8 cellular contexts compared by ENCODE assay signal in genomic region chr19:10653732-10654609, GRCh38. TPM values are rescaled to one million over a fixed set of nuclear protein-coding genes. Genes with fewer than 3 reads are reported as not detected.
DNase-seq lines count a peak whose midpoint lies in the region; ATAC-seq and TF ChIP-seq lines count a peak whose summit lies in the region.

Gene ILF3 (plus strand): TSS chr19:10654346. CDS start chr19:10670606, 16,260 bp downstream.

- in situ Hi-C loops in KBM-7 (cut with MboI; ENCODE audit: low pct_unique_long_range_greater_than_20kb, low sequenced_read_pairs), result no loop called here

- peak within 1 kb of the TSS; percentile 90 for H3K4me3 Mint-ChIP-seq in activated T-cell treated with anti-CD3 and anti-CD28 coated beads, Interleukin-2, amount 50 U/mL, for 24 hours

- H3K4me1 Mint-ChIP-seq in activated T-cell treated with anti-CD3 and anti-CD28 coated beads, Interleukin-2, amount 50 U/mL, for 24 hours (ENCODE audit: low read depth), result peaks cover 36% of the 10 kb centered on the region

- peak; percentile 59 for ATAC-seq in GM21717 (IDR thresholded peaks at IDR 0.05; ENCODE audit: unreplicated experiment)

- H3K36me3 Mint-ChIP-seq in activated T-cell treated with anti-CD3 and anti-CD28 coated beads, Interleukin-2, amount 50 U/mL, for 24 hours (ENCODE audit: low read depth), result peaks cover 64% of the 10 kb centered on the region

- peak within 1 kb of the TSS; percentile 83 for H3K4me3 ChIP-seq in epithelial cell of proximal tubule (ENCODE audit: low read depth, low read length)

- peak; percentile 96 for DNase-seq in DMS153 treated with DMSO at 0.1 percent for 48 hours (lab: John Stamatoyannopoulos, UW; ENCODE audit: unreplicated experiment)
- peak; percentile 100 for DNase-seq in KBM-7
- DNase-seq in activated T-cell treated with anti-CD3 and anti-CD28 coated beads, Interleukin-2, amount 50 U/mL, for 24 hours, result peak; percentile 99
- peak; percentile 99 for DNase-seq in epithelial cell of proximal tubule (ENCODE audit: low read depth)
- peak; percentile 100 for DNase-seq in mucosa of gallbladder (ENCODE audit: low spot score)
- DNase-seq in stimulated activated CD8-positive, alpha-beta memory T cell treated with anti-CD3 and anti-CD28 coated beads, Interleukin-4, amount 100 ng/mL, for 4 hours (ENCODE audit: low read depth in 2 of 2, low spot score in 1 of 2), result peak; percentile 99 to 100

- H3K9me3 Mint-ChIP-seq in activated T-cell treated with anti-CD3 and anti-CD28 coated beads, Interleukin-2, amount 50 U/mL, for 24 hours, result no peaks in the 10 kb centered on the region

- H3K27ac Mint-ChIP-seq in activated T-cell treated with anti-CD3 and anti-CD28 coated beads, Interleukin-2, amount 50 U/mL, for 24 hours, result peak within 1 kb of the TSS; percentile 98

- no peaks in the 10 kb centered on the region for H3K27me3 Mint-ChIP-seq in activated T-cell treated with anti-CD3 and anti-CD28 coated beads, Interleukin-2, amount 50 U/mL, for 24 hours

- TF ChIP-seq CTCF in epithelial cell of proximal tubule (conservative IDR thresholded peaks at IDR 0.05; ENCODE audit: low read depth, low read length), result no peak

TF ChIP-seq in PFSK-1, 5 proteins besides CTCF, POLR2A, EP300 and RAD21:
- TF ChIP-seq FOXP2 (optimal IDR thresholded peaks at IDR 0.05; ENCODE audit: borderline replicate concordance, extremely low read depth, extremely low read length, insufficient read depth) (peak; percentile 61), TAF1 (IDR thresholded peaks at IDR 0.05; ENCODE audit: borderline replicate concordance, insufficient read depth, low read length) (peak; percentile 77; the same call in 1 of the 2 replicates), SIN3A (IDR thresholded peaks at IDR 0.05; ENCODE audit: borderline replicate concordance, insufficient read depth, low read length) (peak; percentile 85; the same call in 1 of the 2 replicates), REST (IDR thresholded peaks at IDR 0.05; ENCODE audit: insufficient read depth in 1 of 2, low read depth in 2 of 2, low read length in 2 of 2) (peak in 1 of 2 experiments; percentile 30; a peak in 2 of 4 replicates), POLR2AphosphoS5 (IDR thresholded peaks at IDR 0.05; ENCODE audit: low read depth, low read length) (peak; percentile 70)

RNA-seq across cellular contexts. Expression of gene ILF3, which starts in this region (rescaled TPM):
- 329 TPM for polyA plus RNA-seq in PFSK-1 (2012; ENCODE audit: insufficient read length, low read depth)
- total RNA-seq in epithelial cell of proximal tubule (125 and 208 TPM in 2 replicates), mucosa of gallbladder (162 TPM)

Comparison
In these comparisons a context has a peak if more than half of its experiments do, and no peak if none do; other contexts are left out.
1. Peak in every context shown above with its lines: DNase-seq, ATAC-seq and H3K4me3 ChIP-seq.